In the genomic region with DNA sequence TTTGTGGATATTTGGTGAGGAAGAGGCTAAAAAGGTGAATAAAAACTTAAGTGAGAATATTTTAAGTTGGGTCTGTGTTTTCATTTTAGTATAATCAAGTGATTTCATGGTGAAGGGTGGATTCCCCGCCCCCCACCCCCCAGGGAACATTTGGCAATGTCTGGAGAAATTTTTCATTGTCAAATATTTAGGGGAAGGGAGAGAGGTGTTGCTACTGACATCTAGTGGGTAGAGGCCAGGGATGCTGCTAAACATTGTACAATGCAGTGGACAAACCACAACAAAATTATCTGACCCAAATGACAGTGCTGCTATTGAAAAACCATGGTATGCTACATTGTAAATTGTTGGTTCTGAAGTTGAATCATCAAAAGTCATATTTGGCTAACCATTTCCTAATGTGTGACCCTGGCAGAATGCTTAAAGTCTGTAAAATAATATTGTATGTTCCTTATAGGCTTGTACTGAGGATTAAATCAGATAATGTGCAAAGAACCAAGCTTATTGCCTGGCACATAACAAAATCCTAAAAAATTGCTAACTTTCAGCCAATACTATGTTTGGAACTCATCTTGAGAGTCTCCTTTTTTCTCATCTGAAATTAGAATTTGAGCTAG, we compare ENCODE assay signal across 8 cellular contexts. TPM values are rescaled to one million over a fixed set of nuclear protein-coding genes. Genes with fewer than 3 reads are reported as not detected.
DNase-seq lines count a peak whose midpoint lies in the region; ATAC-seq and TF ChIP-seq lines count a peak whose summit lies in the region.
"Had no signal": no experiment of that assay in that cellular context is flagged by ENCODE, and none has a peak within 500 bp of the region (broad histone marks: within the 10 kb centered on the region; RNA-seq: fewer than 3 reads in every experiment).

No MANE protein-coding gene starts in this region.

- peak overlapping the region in 1 of 2 donors; percentile 10 for H3K4me3 ChIP-seq in ascending aorta
- H3K4me3 ChIP-seq: upper lobe of left lung had no signal

- no peaks in the 10 kb centered on the region for H3K9me3 ChIP-seq in ascending aorta
- H3K9me3 ChIP-seq: upper lobe of left lung had no signal

- no peaks in the 10 kb centered on the region for H3K9me3 Mint-ChIP-seq in natural killer cell

- TF ChIP-seq CTCF in ascending aorta (IDR thresholded peaks at IDR 0.05) (peak in 2 of 3 experiments; percentile 29 to 36), natural killer cell (IDR thresholded peaks at IDR 0.05) (no peak)

- H3K4me3 Mint-ChIP-seq in natural killer cell = peak overlapping the region; percentile 45

- H3K27ac ChIP-seq in ascending aorta = peak overlapping the region in 1 of 2 donors; percentile 23
- H3K27ac ChIP-seq: upper lobe of left lung had no signal

- H3K4me1 Mint-ChIP-seq in natural killer cell = peaks cover 42 to 45% of the 10 kb centered on the region in 2 donors

- no peaks in the 10 kb centered on the region for H3K36me3 Mint-ChIP-seq in natural killer cell

- intact Hi-C loops in ascending aorta (cut with DNase I) (no loop called here), natural killer cell (cut with micrococcal nuclease) (no loop called here)

- no peaks in the 10 kb centered on the region for H3K27me3 ChIP-seq in ascending aorta
- H3K27me3 ChIP-seq: upper lobe of left lung had no signal

- peaks cover 21 to 23% of the 10 kb centered on the region in 2 donors for H3K36me3 ChIP-seq in ascending aorta

- H3K27ac Mint-ChIP-seq in natural killer cell = peak overlapping the region; percentile 58 to 76

- ATAC-seq in natural killer cell (no peak), GM19035 (IDR thresholded peaks at IDR 0.05; ENCODE audit: unreplicated experiment) (no peak), HG03354 (IDR thresholded peaks at IDR 0.05; ENCODE audit: poor library complexity, severe bottlenecking, unreplicated experiment) (no peak)

- H3K4me1 ChIP-seq in ascending aorta = peaks cover 6 to 39% of the 10 kb centered on the region in 2 donors

- DNase-seq in EL = peak; percentile 60
- peak; percentile 40 to 42 for DNase-seq in Kasumi-1 (lab: John Stamatoyannopoulos, UW)
- no peak for DNase-seq in ascending aorta (ENCODE audit: low spot score in 2 of 2)
- DNase-seq in natural killer cell = no peak
- DNase-seq in retina = no peak
- DNase-seq: upper lobe of left lung had no signal

- no peaks in the 10 kb centered on the region for H3K27me3 Mint-ChIP-seq in natural killer cell (ENCODE audit: low read depth in 2 of 2)

RNA-seq across cellular contexts. Expression of gene C5orf24, which starts 5.6 kb away (rescaled TPM):
- 36.5 TPM for total RNA-seq in ascending aorta
- total RNA-seq in natural killer cell = 10 to 100 TPM; 42.7 to 49.8 (median 44.7) TPM

RNA-seq across cellular contexts. Expression of gene TXNDC15, which starts 22.8 kb away (rescaled TPM):
- total RNA-seq in ascending aorta (211 TPM), natural killer cell (10 to 100 TPM; 36.6 to 48.3 (median 47.8) TPM)

RNA-seq across cellular contexts. Expression of gene PCBD2, which starts 53.5 kb away (rescaled TPM):
- total RNA-seq in ascending aorta = 7.6 TPM
- total RNA-seq in natural killer cell = 10 to 100 TPM in 1 of 3 donors, 1 to 10 TPM in 2; 7.6 to 11.5 (median 7.7) TPM

Comparison
In these comparisons a context has a peak if more than half of its experiments do, and no peak if none do; other contexts are left out.
1. DNase-seq: peak in EL (single experiment) and Kasumi-1 (2 of 2); none in ascending aorta (0 of 2), natural killer cell (single experiment) and retina (single experiment).